In the genomic region with DNA sequence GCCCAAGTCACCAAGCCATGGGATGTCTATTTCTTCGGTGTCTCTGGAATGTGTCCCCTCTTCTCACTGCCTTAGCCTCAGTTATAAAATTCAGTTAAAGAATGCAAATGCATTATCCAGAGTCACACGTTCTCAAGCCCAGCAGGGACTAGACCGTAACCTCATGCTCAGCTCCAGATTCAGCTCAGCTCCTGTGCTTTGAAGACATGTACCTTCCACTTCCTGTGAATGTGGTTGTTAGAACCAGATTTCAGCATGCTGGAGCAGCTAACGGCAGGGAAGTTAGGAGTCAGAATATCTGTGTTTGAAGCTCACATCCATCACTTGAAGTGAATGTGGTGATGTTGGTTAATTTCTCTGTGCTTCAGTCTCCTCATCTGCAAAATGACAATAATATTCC, we compare ENCODE assay signal across 18 cellular contexts.
"Had no signal": no experiment of that assay in that cellular context is flagged by ENCODE, and none has a peak within 500 bp of the region (broad histone marks: within the 10 kb centered on the region; RNA-seq: fewer than 3 reads in every experiment).

No MANE protein-coding gene starts in this region.

- H3K27ac Mint-ChIP-seq: effector memory CD8-positive, alpha-beta T cell; memory B cell; natural killer cell treated with Interleukin-12 subunit alpha and Interleukin-12 subunit beta and Interleukin-15 and Interleukin-18, amount 100 ng/mL, for 72 hours; progenitor cell of endocrine pancreas; stimulated activated naive B cell treated with anti-CD40 and anti-IgM and Interleukin-4, amounts not matched to agents 10 μg/mL and 1 μg/mL and 100 μg/mL, for 72 hours had no signal

- H3K36me3 Mint-ChIP-seq: natural killer cell treated with Interleukin-12 subunit alpha and Interleukin-12 subunit beta and Interleukin-15 and Interleukin-18, amount 100 ng/mL, for 72 hours had no signal

- H3K9me3 Mint-ChIP-seq: effector memory CD8-positive, alpha-beta T cell; natural killer cell treated with Interleukin-12 subunit alpha and Interleukin-12 subunit beta and Interleukin-15 and Interleukin-18, amount 100 ng/mL, for 72 hours had no signal

- H3K4me1 ChIP-seq: parathyroid adenoma, right lobe of liver, stomach, thyroid gland, vagina had no signal

- H3K4me3 ChIP-seq: lung, right lobe of liver, stomach, thyroid gland, vagina had no signal

- DNase-seq: cortex of kidney; effector memory CD8-positive, alpha-beta T cell; right lobe of liver; small intestine; stimulated activated CD4-positive, alpha-beta T cell treated with anti-CD3 and anti-CD28 coated beads, Interleukin-15, amount 100 ng/mL, for 24 hours; stimulated activated CD4-positive, alpha-beta T cell treated with anti-CD3 and anti-CD28 coated beads, Interleukin-2, amount 100 ng/mL, for 48 hours; stimulated activated naive B cell treated with anti-CD40 and anti-IgM and Interleukin-4, amounts not matched to agents 10 μg/mL and 1 μg/mL and 100 μg/mL, for 72 hours; stomach; thyroid gland; trophoblast cell had no signal

- H3K4me3 Mint-ChIP-seq: effector memory CD8-positive, alpha-beta T cell; memory B cell; natural killer cell treated with Interleukin-12 subunit alpha and Interleukin-12 subunit beta and Interleukin-15 and Interleukin-18, amount 100 ng/mL, for 72 hours; neural crest cell; stimulated activated naive B cell treated with anti-CD40 and anti-IgM and Interleukin-4, amounts not matched to agents 10 μg/mL and 1 μg/mL and 100 μg/mL, for 72 hours had no signal

- ATAC-seq: effector memory CD8-positive, alpha-beta T cell; left lobe of liver; natural killer cell treated with Interleukin-12 subunit alpha and Interleukin-12 subunit beta and Interleukin-15 and Interleukin-18, amount 100 ng/mL, for 72 hours; right lobe of liver; stimulated activated naive B cell treated with anti-CD40 and anti-IgM and Interleukin-4, amounts not matched to agents 10 μg/mL and 1 μg/mL and 100 μg/mL, for 72 hours had no signal

- H3K27ac ChIP-seq: parathyroid adenoma, right lobe of liver, stomach, thyroid gland, vagina had no signal

- H3K4me1 Mint-ChIP-seq: memory B cell; neural crest cell; stimulated activated naive B cell treated with anti-CD40 and anti-IgM and Interleukin-4, amounts not matched to agents 10 μg/mL and 1 μg/mL and 100 μg/mL, for 72 hours had no signal

- H3K9me3 ChIP-seq: right lobe of liver, stomach, thyroid gland, vagina had no signal

- H3K36me3 ChIP-seq: right lobe of liver had no signal

- H3K27me3 Mint-ChIP-seq: effector memory CD8-positive, alpha-beta T cell; memory B cell; natural killer cell treated with Interleukin-12 subunit alpha and Interleukin-12 subunit beta and Interleukin-15 and Interleukin-18, amount 100 ng/mL, for 72 hours; progenitor cell of endocrine pancreas; stimulated activated naive B cell treated with anti-CD40 and anti-IgM and Interleukin-4, amounts not matched to agents 10 μg/mL and 1 μg/mL and 100 μg/mL, for 72 hours had no signal

- H3K27me3 ChIP-seq: right lobe of liver, stomach, thyroid gland, vagina had no signal
